Comparison of ENCODE assay signal across 26 cellular contexts in the genomic region with DNA sequence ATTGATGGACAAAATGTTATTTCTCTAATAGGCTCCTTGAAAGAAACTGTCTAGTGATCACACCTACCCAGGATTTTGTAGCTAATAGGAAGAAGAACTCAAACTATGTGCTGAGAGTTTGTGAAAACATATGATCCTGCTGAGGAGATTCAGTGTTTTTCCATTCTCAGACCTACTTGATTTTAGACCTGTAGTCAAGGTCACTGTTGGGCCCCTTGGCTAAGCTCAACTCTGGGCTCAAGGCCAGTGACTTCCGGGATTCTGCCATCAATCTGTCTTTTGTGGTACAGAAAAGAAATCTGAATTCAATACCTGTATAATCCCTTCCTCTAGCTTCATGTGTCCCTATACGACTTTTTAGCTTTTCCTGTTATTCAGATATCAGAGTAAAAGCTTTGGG.
"Had no signal": no experiment of that assay in that cellular context is flagged by ENCODE, and none has a peak within 500 bp of the region (broad histone marks: within the 10 kb centered on the region; RNA-seq: fewer than 3 reads in every experiment).

No MANE protein-coding gene starts in this region.

- H3K4me3 ChIP-seq: colonic mucosa, esophagus muscularis mucosa, lung, mucosa of descending colon, right atrium auricular region, stomach, thyroid gland, vagina had no signal

- H3K27ac ChIP-seq: colonic mucosa, esophagus muscularis mucosa, neutrophil, parathyroid adenoma, right atrium auricular region, stomach, thyroid gland, vagina had no signal

- FAIRE-seq: endothelial cell of umbilical vein, keratinocyte had no signal

- H3K9me3 ChIP-seq: colonic mucosa, esophagus muscularis mucosa, neutrophil, thyroid gland, vagina had no signal

- H3K27me3 ChIP-seq: colonic mucosa, esophagus muscularis mucosa, neutrophil, right atrium auricular region, stomach, thyroid gland, vagina had no signal

- DNase-seq: colonic mucosa; dermis blood vessel endothelial cell; effector memory CD4-positive, alpha-beta T cell; foreskin melanocyte; hypothalamus; immature natural killer cell; mucosa of descending colon; naive B cell; stimulated activated CD4-positive, alpha-beta T cell treated with anti-CD3 and anti-CD28 coated beads, Interleukin-2, amount 100 ng/mL, for 24 hours; stimulated activated CD4-positive, alpha-beta T cell treated with anti-CD3 and anti-CD28 coated beads, Interleukin-4, amount 100 ng/mL, for 24 hours; stimulated activated naive CD4-positive, alpha-beta T cell treated with Interleukin-2 at 50 U/mL for 16 hours; stomach; thyroid gland; trophoblast cell had no signal

- ATAC-seq: left lobe of liver; mucosa of descending colon; natural killer cell treated with Interleukin-12 subunit alpha and Interleukin-12 subunit beta and Interleukin-15 and Interleukin-18, amount 100 ng/mL, for 72 hours; sciatic nerve; stimulated activated effector memory CD8-positive, alpha-beta T cell treated with anti-CD3 and anti-CD28 coated beads, Interleukin-12 subunit alpha, Interleukin-12 subunit beta, amount 100 ng/mL, for 72 hours had no signal

- H3K4me1 ChIP-seq: colonic mucosa, esophagus muscularis mucosa, parathyroid adenoma, right atrium auricular region, stomach, thyroid gland, vagina had no signal

- H3K36me3 ChIP-seq: colonic mucosa, esophagus muscularis mucosa, neutrophil, right atrium auricular region, stomach, thyroid gland, vagina had no signal
